In the genomic region with DNA sequence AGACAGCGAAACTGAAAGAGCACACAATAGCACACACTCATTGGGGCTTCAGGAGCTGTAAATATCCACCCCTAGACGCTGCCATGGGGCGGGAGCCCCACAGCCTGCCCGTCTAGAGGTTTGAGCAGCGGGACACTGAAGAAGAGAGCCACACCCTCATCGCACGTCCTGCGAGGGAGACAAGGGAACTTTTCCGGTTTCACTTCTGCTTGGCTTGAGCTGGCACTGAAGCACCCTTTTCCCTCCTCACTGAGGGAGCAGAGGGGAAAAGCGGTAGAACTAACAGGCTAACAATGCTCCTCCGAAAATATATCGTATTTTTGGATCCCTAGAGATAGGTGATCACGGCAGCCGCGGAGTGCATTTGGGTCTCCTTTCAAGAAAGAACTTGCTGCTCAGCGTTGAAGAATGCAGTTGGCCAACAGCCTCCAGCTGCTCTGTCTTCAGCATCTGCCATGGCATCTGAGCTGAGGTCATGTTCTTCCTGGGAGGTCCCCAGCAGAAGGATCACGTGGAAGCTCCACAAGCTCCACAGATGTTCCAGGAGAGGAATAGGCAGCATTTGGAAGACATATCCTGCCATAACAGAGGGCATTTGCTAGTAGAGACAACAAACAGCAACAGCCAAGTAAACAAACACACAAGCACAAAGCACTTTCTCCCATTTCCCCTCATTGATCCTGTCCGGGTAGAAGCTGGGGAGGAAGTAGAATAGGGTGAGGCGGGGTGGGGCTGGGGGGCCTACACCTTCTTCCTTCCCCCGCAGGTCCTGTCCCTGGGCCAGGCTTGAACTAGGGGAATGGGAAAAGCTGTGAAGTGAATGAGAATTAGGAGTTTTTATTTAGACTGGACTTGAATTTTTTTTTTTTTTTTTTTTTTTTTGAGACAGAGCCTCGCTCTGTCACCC, we compare ENCODE assay signal across 2 cellular contexts.
TF ChIP-seq lines count a peak whose summit lies in the region.

No MANE protein-coding gene starts in this region.

TF ChIP-seq in HCT116, 20 proteins besides CTCF, POLR2A, EP300 and RAD21:
- TF ChIP-seq TCF7L2 (IDR thresholded peaks at IDR 0.05; ENCODE audit: borderline replicate concordance, extremely low read depth, insufficient read depth, insufficient read length): no peak
- TF ChIP-seq SP1 (IDR thresholded peaks at IDR 0.05; ENCODE audit: low read depth): no peak
- TF ChIP-seq, protein P1, sequence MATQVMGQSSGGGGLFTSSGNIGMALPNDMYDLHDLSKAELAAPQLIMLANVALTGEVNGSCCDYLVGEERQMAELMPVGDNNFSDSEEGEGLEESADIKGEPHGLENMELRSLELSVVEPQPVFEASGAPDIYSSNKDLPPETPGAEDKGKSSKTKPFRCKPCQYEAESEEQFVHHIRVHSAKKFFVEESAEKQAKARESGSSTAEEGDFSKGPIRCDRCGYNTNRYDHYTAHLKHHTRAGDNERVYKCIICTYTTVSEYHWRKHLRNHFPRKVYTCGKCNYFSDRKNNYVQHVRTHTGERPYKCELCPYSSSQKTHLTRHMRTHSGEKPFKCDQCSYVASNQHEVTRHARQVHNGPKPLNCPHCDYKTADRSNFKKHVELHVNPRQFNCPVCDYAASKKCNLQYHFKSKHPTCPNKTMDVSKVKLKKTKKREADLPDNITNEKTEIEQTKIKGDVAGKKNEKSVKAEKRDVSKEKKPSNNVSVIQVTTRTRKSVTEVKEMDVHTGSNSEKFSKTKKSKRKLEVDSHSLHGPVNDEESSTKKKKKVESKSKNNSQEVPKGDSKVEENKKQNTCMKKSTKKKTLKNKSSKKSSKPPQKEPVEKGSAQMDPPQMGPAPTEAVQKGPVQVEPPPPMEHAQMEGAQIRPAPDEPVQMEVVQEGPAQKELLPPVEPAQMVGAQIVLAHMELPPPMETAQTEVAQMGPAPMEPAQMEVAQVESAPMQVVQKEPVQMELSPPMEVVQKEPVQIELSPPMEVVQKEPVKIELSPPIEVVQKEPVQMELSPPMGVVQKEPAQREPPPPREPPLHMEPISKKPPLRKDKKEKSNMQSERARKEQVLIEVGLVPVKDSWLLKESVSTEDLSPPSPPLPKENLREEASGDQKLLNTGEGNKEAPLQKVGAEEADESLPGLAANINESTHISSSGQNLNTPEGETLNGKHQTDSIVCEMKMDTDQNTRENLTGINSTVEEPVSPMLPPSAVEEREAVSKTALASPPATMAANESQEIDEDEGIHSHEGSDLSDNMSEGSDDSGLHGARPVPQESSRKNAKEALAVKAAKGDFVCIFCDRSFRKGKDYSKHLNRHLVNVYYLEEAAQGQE (IDR thresholded peaks at IDR 0.05; ENCODE audit: low read depth): no peak
- no peak for TF ChIP-seq FOSL1 (IDR thresholded peaks at IDR 0.05; ENCODE audit: low read depth)
- no peak for TF ChIP-seq ZBTB33 (IDR thresholded peaks at IDR 0.05; ENCODE audit: extremely low read depth, insufficient replicate concordance, low read length)
- no peak for TF ChIP-seq YY1 (IDR thresholded peaks at IDR 0.05; ENCODE audit: extremely low read depth, insufficient replicate concordance, low read depth, low read length)
- TF ChIP-seq JUND (IDR thresholded peaks at IDR 0.05): no peak
- TF ChIP-seq EGR1 (IDR thresholded peaks at IDR 0.05; ENCODE audit: low read depth): no peak
- TF ChIP-seq ZFX (IDR thresholded peaks at IDR 0.05): no peak
- TF ChIP-seq SIN3A (IDR thresholded peaks at IDR 0.05; ENCODE audit: low read depth): no peak
- TF ChIP-seq ELF1 (IDR thresholded peaks at IDR 0.05; ENCODE audit: borderline replicate concordance, low read depth): no peak
- no peak for TF ChIP-seq EZH2 (IDR thresholded peaks at IDR 0.05)
- TF ChIP-seq CBX3 (IDR thresholded peaks at IDR 0.05; ENCODE audit: low read depth): no peak
- TF ChIP-seq, protein P2, sequence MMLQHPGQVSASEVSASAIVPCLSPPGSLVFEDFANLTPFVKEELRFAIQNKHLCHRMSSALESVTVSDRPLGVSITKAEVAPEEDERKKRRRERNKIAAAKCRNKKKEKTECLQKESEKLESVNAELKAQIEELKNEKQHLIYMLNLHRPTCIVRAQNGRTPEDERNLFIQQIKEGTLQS (IDR thresholded peaks at IDR 0.05): no peak
- TF ChIP-seq, protein P3, sequence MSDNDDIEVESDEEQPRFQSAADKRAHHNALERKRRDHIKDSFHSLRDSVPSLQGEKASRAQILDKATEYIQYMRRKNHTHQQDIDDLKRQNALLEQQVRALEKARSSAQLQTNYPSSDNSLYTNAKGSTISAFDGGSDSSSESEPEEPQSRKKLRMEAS (IDR thresholded peaks at IDR 0.05): no peak
TF ChIP-seq in HCT116: peak in this region for 0.

TF ChIP-seq in GM12878, 131 proteins besides CTCF, POLR2A, EP300 and RAD21:
- TF ChIP-seq CHD4 (IDR thresholded peaks at IDR 0.05): no peak
- peak; percentile 42; the same call in 1 of the 2 replicates for TF ChIP-seq IKZF1 (conservative IDR thresholded peaks at IDR 0.05)
- no peak for TF ChIP-seq ZBTB4 (CRISPR knock-in tag; IDR thresholded peaks at IDR 0.05)
- TF ChIP-seq, protein P4, sequence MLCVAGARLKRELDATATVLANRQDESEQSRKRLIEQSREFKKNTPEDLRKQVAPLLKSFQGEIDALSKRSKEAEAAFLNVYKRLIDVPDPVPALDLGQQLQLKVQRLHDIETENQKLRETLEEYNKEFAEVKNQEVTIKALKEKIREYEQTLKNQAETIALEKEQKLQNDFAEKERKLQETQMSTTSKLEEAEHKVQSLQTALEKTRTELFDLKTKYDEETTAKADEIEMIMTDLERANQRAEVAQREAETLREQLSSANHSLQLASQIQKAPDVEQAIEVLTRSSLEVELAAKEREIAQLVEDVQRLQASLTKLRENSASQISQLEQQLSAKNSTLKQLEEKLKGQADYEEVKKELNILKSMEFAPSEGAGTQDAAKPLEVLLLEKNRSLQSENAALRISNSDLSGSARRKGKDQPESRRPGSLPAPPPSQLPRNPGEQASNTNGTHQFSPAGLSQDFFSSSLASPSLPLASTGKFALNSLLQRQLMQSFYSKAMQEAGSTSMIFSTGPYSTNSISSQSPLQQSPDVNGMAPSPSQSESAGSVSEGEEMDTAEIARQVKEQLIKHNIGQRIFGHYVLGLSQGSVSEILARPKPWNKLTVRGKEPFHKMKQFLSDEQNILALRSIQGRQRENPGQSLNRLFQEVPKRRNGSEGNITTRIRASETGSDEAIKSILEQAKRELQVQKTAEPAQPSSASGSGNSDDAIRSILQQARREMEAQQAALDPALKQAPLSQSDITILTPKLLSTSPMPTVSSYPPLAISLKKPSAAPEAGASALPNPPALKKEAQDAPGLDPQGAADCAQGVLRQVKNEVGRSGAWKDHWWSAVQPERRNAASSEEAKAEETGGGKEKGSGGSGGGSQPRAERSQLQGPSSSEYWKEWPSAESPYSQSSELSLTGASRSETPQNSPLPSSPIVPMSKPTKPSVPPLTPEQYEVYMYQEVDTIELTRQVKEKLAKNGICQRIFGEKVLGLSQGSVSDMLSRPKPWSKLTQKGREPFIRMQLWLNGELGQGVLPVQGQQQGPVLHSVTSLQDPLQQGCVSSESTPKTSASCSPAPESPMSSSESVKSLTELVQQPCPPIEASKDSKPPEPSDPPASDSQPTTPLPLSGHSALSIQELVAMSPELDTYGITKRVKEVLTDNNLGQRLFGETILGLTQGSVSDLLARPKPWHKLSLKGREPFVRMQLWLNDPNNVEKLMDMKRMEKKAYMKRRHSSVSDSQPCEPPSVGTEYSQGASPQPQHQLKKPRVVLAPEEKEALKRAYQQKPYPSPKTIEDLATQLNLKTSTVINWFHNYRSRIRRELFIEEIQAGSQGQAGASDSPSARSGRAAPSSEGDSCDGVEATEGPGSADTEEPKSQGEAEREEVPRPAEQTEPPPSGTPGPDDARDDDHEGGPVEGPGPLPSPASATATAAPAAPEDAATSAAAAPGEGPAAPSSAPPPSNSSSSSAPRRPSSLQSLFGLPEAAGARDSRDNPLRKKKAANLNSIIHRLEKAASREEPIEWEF (IDR thresholded peaks at IDR 0.05; ENCODE audit: insufficient replicate concordance, low read depth, low read length): no peak
- peak in 1 of 2 experiments; percentile 83; a peak in 2 of 4 replicates for TF ChIP-seq ETV6 (conservative IDR thresholded peaks at IDR 0.05 in 1 of 2, IDR thresholded peaks at IDR 0.05 in 1 of 2; ENCODE audit: borderline replicate concordance in 1 of 2, low read depth in 1 of 2)
- no peak for TF ChIP-seq RELB (IDR thresholded peaks at IDR 0.05; ENCODE audit: low read depth)
- 0 out of 2 replicates have a peak, but pooled peaks have one; percentile 39 for TF ChIP-seq EED (IDR thresholded peaks at IDR 0.05; ENCODE audit: low read depth)
- peak; percentile 75 for TF ChIP-seq SPI1 (IDR thresholded peaks at IDR 0.05; ENCODE audit: borderline replicate concordance, insufficient read depth, low read depth, low read length)
- 0 out of 4 replicates have a peak, but pooled peaks of 1 of the 2 experiments have one; percentile 11 for TF ChIP-seq IKZF2 (IDR thresholded peaks at IDR 0.05)
